ENCODE assay signal across 20 cellular contexts in genomic region chr19:6587998-6588507, GRCh38. TPM values are rescaled to one million over a fixed set of nuclear protein-coding genes. Genes with fewer than 3 reads are reported as not detected.
A peak's percentile ranks its signal among the peaks of the same experiment; 100 is the strongest.
DNase-seq lines count a peak whose midpoint lies in the region; ATAC-seq, FAIRE-seq and TF ChIP-seq lines count a peak whose summit lies in the region.
"Had no signal": no experiment of that assay in that cellular context is flagged by ENCODE, and none has a peak within 500 bp of the region (broad histone marks: within the 10 kb centered on the region; RNA-seq: fewer than 3 reads in every experiment).

No MANE protein-coding gene starts in this region.

- RAD21 ChIA-PET in GM12878 (lab: Charles Lee; ENCODE audit: unreplicated experiment) = interaction anchor here (0.8 to 3.1 kb wide), 18 partner anchors 9 to 276 kb away, joined by 3 to 26 read pairs (median 6); partner anchors contain the start of gene TNFSF9

- H3K4me2 ChIP-seq in GM12878 (ENCODE audit: control insufficient read depth, insufficient read depth) = peak overlapping the region; percentile 93

- peak overlapping the region; percentile 93 for H3K4me3 Mint-ChIP-seq in activated CD4-positive, alpha-beta memory T cell treated with anti-CD3 and anti-CD28 coated beads, Interleukin-2, amount 10 ng/mL, durations not matched to agents 7 days and 5 days
- H3K4me3 Mint-ChIP-seq in activated CD4-positive, alpha-beta memory T cell treated with anti-CD3 and anti-CD28 coated beads for 36 hours = no peak overlapping the region
- H3K4me3 Mint-ChIP-seq in natural killer cell = peak overlapping the region; percentile 2

- H3K27me3 Mint-ChIP-seq in activated CD4-positive, alpha-beta memory T cell treated with anti-CD3 and anti-CD28 coated beads, Interleukin-2, amount 10 ng/mL, durations not matched to agents 7 days and 5 days = peaks cover 28% of the 10 kb centered on the region
- peaks cover 51% of the 10 kb centered on the region for H3K27me3 Mint-ChIP-seq in activated CD4-positive, alpha-beta memory T cell treated with anti-CD3 and anti-CD28 coated beads for 36 hours
- H3K27me3 Mint-ChIP-seq in natural killer cell (ENCODE audit: low read depth in 2 of 2) = peaks cover 51 to 57% of the 10 kb centered on the region in 2 donors

- SMC1A ChIA-PET in GM12878 (lab: Charles Lee; ENCODE audit: uncharacterized antibody, unreplicated experiment) = interaction anchor here (0.7 to 8.7 kb wide), 17 partner anchors 10 to 275 kb away, joined by 3 to 100 read pairs (median 6); partner anchors contain the start of gene GPR108

- H3K27me3 ChIP-seq in HAP-1 (ENCODE audit: low read depth) (no peaks in the 10 kb centered on the region), GM12878 (replicated peaks in 1 of 2; ENCODE audit: control insufficient read depth in 2 of 2, insufficient read depth in 2 of 2, low read length in 1 of 2) (no peaks in the 10 kb centered on the region), aorta (ENCODE audit: control insufficient read depth in 1 of 2, insufficient read depth in 2 of 2, low read length in 1 of 2) (no peaks in the 10 kb centered on the region)
- H3K27me3 ChIP-seq: ascending aorta had no signal

- H3K4me1 ChIP-seq in HAP-1 (peaks cover 14% of the 10 kb centered on the region), GM12878 (ENCODE audit: control insufficient read depth, insufficient read depth, low read length) (peaks cover 8% of the 10 kb centered on the region), aorta (ENCODE audit: control insufficient read depth in 1 of 2, insufficient read depth in 2 of 2, low read length in 2 of 2) (no peaks in the 10 kb centered on the region)
- H3K4me1 ChIP-seq: SJCRH30, uterus had no signal

- intact Hi-C loops in activated CD4-positive, alpha-beta memory T cell treated with anti-CD3 and anti-CD28 coated beads for 36 hours (cut with micrococcal nuclease) = no loop called here
- intact Hi-C loops in GM12878 (cut with micrococcal nuclease; ENCODE audit: unreplicated experiment) = loop anchor here (1.0 kb wide), 1 partner anchor 11 kb away; no protein-coding TSS in a partner anchor
- intact Hi-C loops in natural killer cell (cut with micrococcal nuclease) = no loop called here
- intact Hi-C loops in aorta (cut with DNase I) = no loop called here

- H3K9me3 ChIP-seq in HAP-1 (no peaks in the 10 kb centered on the region), GM12878 (replicated peaks; ENCODE audit: control insufficient read depth, insufficient read depth, low read length) (no peaks in the 10 kb centered on the region; the same call in 2 of the 3 replicates), aorta (ENCODE audit: control insufficient read depth, low read length) (no peaks in the 10 kb centered on the region)
- H3K9me3 ChIP-seq: ascending aorta, SJCRH30, uterus had no signal

- peaks cover 11% of the 10 kb centered on the region for H3K36me3 ChIP-seq in HAP-1 (replicated peaks)
- peaks cover 8 to 18% of the 10 kb centered on the region in 2 experiments; a peak in 3 of 4 replicates for H3K36me3 ChIP-seq in GM12878 (ENCODE audit: control insufficient read depth in 2 of 2, insufficient read depth in 2 of 2, low read length in 1 of 2)
- H3K36me3 ChIP-seq in aorta (ENCODE audit: control insufficient read depth in 1 of 2, insufficient read depth in 2 of 2, low read length in 1 of 2) = no peaks in the 10 kb centered on the region
- H3K36me3 ChIP-seq: ascending aorta, SJCRH30, uterus had no signal

- peak overlapping the region; percentile 48 for H3K27ac Mint-ChIP-seq in activated CD4-positive, alpha-beta memory T cell treated with anti-CD3 and anti-CD28 coated beads, Interleukin-2, amount 10 ng/mL, durations not matched to agents 7 days and 5 days
- H3K27ac Mint-ChIP-seq in activated CD4-positive, alpha-beta memory T cell treated with anti-CD3 and anti-CD28 coated beads for 36 hours = no peak overlapping the region
- H3K27ac Mint-ChIP-seq in natural killer cell = no peak overlapping the region

- no peak for TF ChIP-seq CTCF in GM12878 (IDR thresholded peaks at IDR 0.05 in 2 of 3, conservative IDR thresholded peaks at IDR 0.05 in 1 of 3; ENCODE audit: control insufficient read depth in 2 of 3, extremely low read depth in 1 of 3, insufficient read depth in 1 of 3, low read depth in 3 of 3, low read length in 3 of 3)
- TF ChIP-seq CTCF in natural killer cell (IDR thresholded peaks at IDR 0.05) = no peak

- no peak; the same call in 1 of the 2 replicates for TF ChIP-seq POLR2A in GM12878 (IDR thresholded peaks at IDR 0.05; ENCODE audit: low read depth, low read length)

- DNase-seq in activated CD4-positive, alpha-beta memory T cell treated with anti-CD3 and anti-CD28 coated beads, Interleukin-2, amount 10 ng/mL, durations not matched to agents 7 days and 5 days = no peak
- no peak for DNase-seq in activated CD4-positive, alpha-beta memory T cell treated with anti-CD3 and anti-CD28 coated beads for 36 hours
- DNase-seq in HAP-1 (ENCODE audit: low spot score in 2 of 2) (no peak), GM12878 (ENCODE audit: low read depth, low spot score) (no peak), natural killer cell (no peak), aorta (no peak), NCI-H446 (lab: John Stamatoyannopoulos, UW) (no peak)
- DNase-seq: activated CD8-positive, alpha-beta memory T cell treated with anti-CD3 and anti-CD28 coated beads for 24 hours; effector CD8-positive, alpha-beta T cell; NCI-H1092; NCI-H774; SJCRH30; stimulated activated CD8-positive, alpha-beta memory T cell treated with anti-CD3 and anti-CD28 coated beads, Interleukin-4, amount 100 ng/mL, for 48 hours; uterus had no signal

- H4K20me1 ChIP-seq in GM12878 (ENCODE audit: control insufficient read depth, insufficient read depth) = no peaks in the 10 kb centered on the region

- 6% methylated on average over 9 of the region's 9 CpGs for WGBS in GM12878 (ENCODE audit: insufficient coverage, insufficient replicate concordance, low lambda C conversion rate, missing lambda C conversion rate)
- 4 to 5% methylated on average over 9 of the region's 9 CpGs for WGBS in aorta, 2 donors

- POLR2A ChIA-PET in activated CD4-positive, alpha-beta memory T cell treated with anti-CD3 and anti-CD28 coated beads, Interleukin-2, amount 10 ng/mL, durations not matched to agents 7 days and 5 days (lab: Charles Lee) = interaction anchor here (0.7 to 1.7 kb wide), 5 partner anchors 10 to 71 kb away, joined by 3 to 9 read pairs (median 7); no protein-coding TSS in a partner anchor
- POLR2A ChIA-PET in activated CD4-positive, alpha-beta memory T cell treated with anti-CD3 and anti-CD28 coated beads for 36 hours (lab: Charles Lee) = no interaction called here
- POLR2A ChIA-PET in GM12878 (lab: Charles Lee) = interaction anchor here (0.8 to 5.8 kb wide), 20 partner anchors 10 to 150 kb away, joined by 3 to 46 read pairs (median 5); partner anchors contain the start of genes GPR108 and TNFSF9

- ATAC-seq in GM12878 (peak; percentile 18), natural killer cell (no peak), HG03139 (IDR thresholded peaks at IDR 0.05; ENCODE audit: unreplicated experiment) (no peak), aorta (ENCODE audit: low FRiP score) (no peak)

- TF ChIP-seq RAD21 in GM12878 (IDR thresholded peaks at IDR 0.05; ENCODE audit: insufficient read depth, low read depth, low read length) = 0 out of 2 replicates have a peak, but pooled peaks have one; percentile 3

- H3K4me1 Mint-ChIP-seq in activated CD4-positive, alpha-beta memory T cell treated with anti-CD3 and anti-CD28 coated beads, Interleukin-2, amount 10 ng/mL, durations not matched to agents 7 days and 5 days = peaks cover 59% of the 10 kb centered on the region
- peaks cover 48% of the 10 kb centered on the region for H3K4me1 Mint-ChIP-seq in activated CD4-positive, alpha-beta memory T cell treated with anti-CD3 and anti-CD28 coated beads for 36 hours (ENCODE audit: low read depth)
- peaks cover 19 to 42% of the 10 kb centered on the region in 2 donors for H3K4me1 Mint-ChIP-seq in natural killer cell

- H3K79me2 ChIP-seq in GM12878 (ENCODE audit: control insufficient read depth, insufficient read depth, low read length) = peaks cover 79% of the 10 kb centered on the region

- peak overlapping the region; percentile 99 for H3K9ac ChIP-seq in GM12878 (ENCODE audit: control insufficient read depth, insufficient read depth, low read length)

- H3K36me3 Mint-ChIP-seq in activated CD4-positive, alpha-beta memory T cell treated with anti-CD3 and anti-CD28 coated beads, Interleukin-2, amount 10 ng/mL, durations not matched to agents 7 days and 5 days (ENCODE audit: low read depth) = peaks cover 53% of the 10 kb centered on the region
- no peaks in the 10 kb centered on the region for H3K36me3 Mint-ChIP-seq in activated CD4-positive, alpha-beta memory T cell treated with anti-CD3 and anti-CD28 coated beads for 36 hours
- H3K36me3 Mint-ChIP-seq in natural killer cell = no peaks in the 10 kb centered on the region

- no peaks in the 10 kb centered on the region for H3K9me3 Mint-ChIP-seq in activated CD4-positive, alpha-beta memory T cell treated with anti-CD3 and anti-CD28 coated beads, Interleukin-2, amount 10 ng/mL, durations not matched to agents 7 days and 5 days
- no peaks in the 10 kb centered on the region for H3K9me3 Mint-ChIP-seq in activated CD4-positive, alpha-beta memory T cell treated with anti-CD3 and anti-CD28 coated beads for 36 hours
- H3K9me3 Mint-ChIP-seq in natural killer cell = no peaks in the 10 kb centered on the region

- CTCF ChIA-PET in activated CD4-positive, alpha-beta memory T cell treated with anti-CD3 and anti-CD28 coated beads, Interleukin-2, amount 10 ng/mL, durations not matched to agents 7 days and 5 days (lab: Charles Lee) = interaction anchor here (0.8 to 1.3 kb wide), 5 partner anchors 10 to 70 kb away, joined by 3 to 5 read pairs (median 3); no protein-coding TSS in a partner anchor
- CTCF ChIA-PET in activated CD4-positive, alpha-beta memory T cell treated with anti-CD3 and anti-CD28 coated beads for 36 hours (lab: Charles Lee) = no interaction called here
- CTCF ChIA-PET in GM12878 (lab: Yijun Ruan, JAX) = interaction anchor here (0.8 to 1.8 kb wide), 13 partner anchors 11 to 150 kb away, joined by 3 to 10 read pairs (median 5); no protein-coding TSS in a partner anchor

- no peak for TF ChIP-seq EP300 in GM12878 (IDR thresholded peaks at IDR 0.05; ENCODE audit: borderline replicate concordance in 1 of 2, control insufficient read depth in 1 of 2, low read depth in 2 of 2, low read length in 2 of 2)

- no TSS peak for BruUV-seq in GM12878 (replicated peaks; lab: Mats Ljungman, UMichigan)

- H3K4me3 ChIP-seq in HAP-1 = peak overlapping the region; percentile 59
- H3K4me3 ChIP-seq in GM12878 = peak overlapping the region; percentile 100
- H3K4me3 ChIP-seq in aorta (ENCODE audit: low read length in 2 of 2) = no peak overlapping the region
- H3K4me3 ChIP-seq: ascending aorta, SJCRH30, uterus had no signal

- no peak overlapping the region for H2AFZ ChIP-seq in GM12878 (ENCODE audit: control insufficient read depth, low read depth, low read length)

- in situ Hi-C loops in HAP-1 (cut with MboI; ENCODE audit: low sequenced_read_pairs) (no loop called here), GM12878 (cut with MboI) (no loop called here)

- no peak for FAIRE-seq in GM12878 (lab: Jason Lieb, UNC)

- H3K27ac ChIP-seq in GM12878 (ENCODE audit: control insufficient read depth, insufficient read depth) = peak overlapping the region; percentile 93
- H3K27ac ChIP-seq in aorta (ENCODE audit: low read depth in 1 of 2, low read length in 2 of 2) = no peak overlapping the region
- H3K27ac ChIP-seq: ascending aorta, HL-60, SJCRH30, uterus had no signal

RNA-seq across cellular contexts. Expression of gene CD70, which starts 2.9 kb away (rescaled TPM):
- total RNA-seq in activated CD4-positive, alpha-beta memory T cell treated with anti-CD3 and anti-CD28 coated beads, Interleukin-2, amount 10 ng/mL, durations not matched to agents 7 days and 5 days = 10 to 100 TPM; 64.1 to 64.4 TPM
- 10 to 100 TPM in 1 of 2 experiments, 1 to 10 TPM in 1; 8.4 to 10.7 TPM for total RNA-seq in activated CD4-positive, alpha-beta memory T cell treated with anti-CD3 and anti-CD28 coated beads for 36 hours
- 147 and 150 TPM in 2 replicates for total RNA-seq in GM12878 (2013; cell fraction: nucleolus; rRNA removed)
- total RNA-seq in GM12878 (2014; rRNA removed) = 421 and 441 TPM in 2 replicates
- 151 and 155 TPM in 2 replicates for total RNA-seq in GM12878 (2014; rRNA removed; fragmentation: Illumina TruSeq; extraction: Trizol)
- total RNA-seq in GM12878 (2021) = 269 and 285 TPM in 2 replicates
- polyA plus RNA-seq in GM12878 (2011; ENCODE audit: low read depth) = 88.8 TPM
- 117 and 262 TPM in 2 replicates for polyA plus RNA-seq in GM12878 (2011; rRNA removed)
- polyA plus RNA-seq in GM12878 (2011; cell fraction: cytosol; rRNA removed) = 434 and 636 TPM in 2 replicates
- polyA plus RNA-seq in GM12878 (2011; cell fraction: nucleus; rRNA removed) = 321 and 457 TPM in 2 replicates
- 227 and 312 TPM in 2 replicates for polyA plus RNA-seq in GM12878 (2012)
- 9.4 and 52.9 TPM in 2 replicates for polyA plus RNA-seq in GM12878 (2014; fragmentation: Illumina TruSeq; extraction: Trizol)
- polyA plus RNA-seq in GM12878 (2014; fragmentation: Nextera tagmentation; extraction: Ambion mirVana) = 10 to 100 TPM; 16.4 to 35.8 TPM
- polyA plus RNA-seq in GM12878 (2014; rRNA removed) = 405 and 437 TPM in 2 replicates
- polyA plus RNA-seq in GM12878 (2016; fragmentation: Nextera tagmentation; extraction: Ambion mirVana) = 100 to 1,000 TPM; 348 to 371 TPM
- polyA minus RNA-seq in GM12878 (2011; rRNA and poly(A)+ RNA removed) = 149 and 245 TPM in 2 replicates
- polyA minus RNA-seq in GM12878 (2011; cell fraction: cytosol; rRNA and poly(A)+ RNA removed) = 94.1 and 120 TPM in 2 replicates
- polyA minus RNA-seq in GM12878 (2011; cell fraction: nucleus; rRNA and poly(A)+ RNA removed) = 56.8 and 85.8 TPM in 2 replicates
- 1 to 10 TPM in 2 of 3 donors, under 1 TPM in 1; 0.52 to 1.2 (median 1.2) TPM for total RNA-seq in natural killer cell
- total RNA-seq in aorta = under 1 TPM in 1 of 2 donors, not detected in 1; 0.42 TPM
- not detected for polyA plus RNA-seq in aorta
- total RNA-seq: ascending aorta, lower leg skin, omental fat pad, SJCRH30 had no signal
- polyA plus RNA-seq: AG04450 had no signal

RNA-seq across cellular contexts. Expression of gene TNFSF9, which starts 57.2 kb away (rescaled TPM):
- total RNA-seq in activated CD4-positive, alpha-beta memory T cell treated with anti-CD3 and anti-CD28 coated beads, Interleukin-2, amount 10 ng/mL, durations not matched to agents 7 days and 5 days = 1 to 10 TPM; 5.7 to 5.8 TPM
- total RNA-seq in activated CD4-positive, alpha-beta memory T cell treated with anti-CD3 and anti-CD28 coated beads for 36 hours = 1 to 10 TPM; 1.2 to 1.4 TPM
- 48.6 and 53.3 TPM in 2 replicates for total RNA-seq in GM12878 (2013; cell fraction: nucleolus; rRNA removed)
- total RNA-seq in GM12878 (2014; rRNA removed) (72.8 and 75.3 TPM in 2 replicates), GM12878 (2014; rRNA removed; fragmentation: Illumina TruSeq; extraction: Trizol) (20.9 and 22.7 TPM in 2 replicates), GM12878 (2021) (60.1 TPM in 2 replicates), natural killer cell (1 to 10 TPM; 3.3 to 6.0 (median 5.6) TPM), aorta (1 to 10 TPM; 1.2 to 1.6 TPM)
- 20.3 TPM for polyA plus RNA-seq in GM12878 (2011; ENCODE audit: low read depth)
- polyA plus RNA-seq in GM12878 (2011; rRNA removed) (24.6 and 33.3 TPM in 2 replicates), GM12878 (2014; fragmentation: Illumina TruSeq; extraction: Trizol) (13.4 and 14.7 TPM in 2 replicates), GM12878 (2014; fragmentation: Nextera tagmentation; extraction: Ambion mirVana) (10 to 100 TPM in 1 of 2 experiments, 1 to 10 TPM in 1; 6.2 to 12.8 TPM), GM12878 (2014; rRNA removed) (46.8 and 48.0 TPM in 2 replicates), GM12878 (2016; fragmentation: Nextera tagmentation; extraction: Ambion mirVana) (10 to 100 TPM; 20.7 to 21.5 TPM), aorta (not detected)
- polyA plus RNA-seq in GM12878 (2011; cell fraction: cytosol; rRNA removed) = 31.1 and 35.9 TPM in 2 replicates
- 21.7 and 29.6 TPM in 2 replicates for polyA plus RNA-seq in GM12878 (2011; cell fraction: nucleus; rRNA removed)
- 41.9 and 76.9 TPM in 2 replicates for polyA plus RNA-seq in GM12878 (2012)
- 11.6 and 25.0 TPM in 2 replicates for polyA minus RNA-seq in GM12878 (2011; rRNA and poly(A)+ RNA removed)
- 19.6 and 29.1 TPM in 2 replicates for polyA minus RNA-seq in GM12878 (2011; cell fraction: cytosol; rRNA and poly(A)+ RNA removed)
- 14.4 and 18.5 TPM in 2 replicates for polyA minus RNA-seq in GM12878 (2011; cell fraction: nucleus; rRNA and poly(A)+ RNA removed)
- total RNA-seq: ascending aorta, SJCRH30 had no signal

Comparison
In these comparisons a context has a peak if more than half of its experiments do, and no peak if none do; other contexts are left out.
1. RNA of gene CD70, which starts 2.9 kb away (total RNA-seq): 147 to 441 TPM in GM12878 and 64.1 to 64.4 TPM in activated CD4-positive, alpha-beta memory T cell treated with anti-CD3 and anti-CD28 coated beads, Interleukin-2, amount 10 ng/mL, durations not matched to agents 7 days and 5 days; 8.4 to 10.7 TPM in activated CD4-positive, alpha-beta memory T cell treated with anti-CD3 and anti-CD28 coated beads for 36 hours, 0.52 to 1.2 TPM in natural killer cell and 0.42 TPM in aorta; every median in the first group is over 4 times any median in the second.
2. H3K4me3 ChIP-seq: peak in HAP-1 (single experiment) and GM12878 (single experiment); none in aorta (0 of 2).